In the genomic region with DNA sequence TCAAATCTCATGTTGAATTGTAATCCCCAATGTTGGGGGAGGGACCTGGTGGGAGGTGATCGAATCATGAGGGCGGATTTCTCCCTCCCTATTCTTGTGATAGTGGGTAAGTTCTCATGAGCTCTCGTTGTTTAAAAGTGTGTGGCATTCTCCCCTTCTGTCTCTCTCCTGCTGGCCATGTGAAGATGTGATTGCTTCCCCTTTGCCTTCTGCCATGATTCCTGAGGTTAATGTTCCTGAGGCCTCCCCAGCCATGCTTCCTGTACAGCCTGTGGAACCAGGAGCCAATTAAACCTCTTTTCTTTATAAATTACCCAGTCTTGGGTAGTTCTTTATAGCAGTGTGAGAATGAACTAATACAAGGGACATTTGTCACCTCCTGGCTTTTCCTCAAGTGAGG, we compare ENCODE assay signal across 7 cellular contexts. TPM values are rescaled to one million over a fixed set of nuclear protein-coding genes. Genes with fewer than 3 reads are reported as not detected.
DNase-seq lines count a peak whose midpoint lies in the region; ATAC-seq and TF ChIP-seq lines count a peak whose summit lies in the region.
"Not testable (repeated sequence)": the region's sequence is repeated elsewhere in the genome, so short reads cannot be mapped to it uniquely, and the experiment has no call there.

No MANE protein-coding gene starts in this region.

- not testable (repeated sequence) for BruUV-seq in HCT116 (replicated peaks; lab: Mats Ljungman, UMichigan)

- peaks cover 0 to 10% of the 10 kb centered on the region in 2 experiments; a peak in 2 of 4 replicates for H3K9me3 ChIP-seq in HCT116 (ENCODE audit: control insufficient read depth in 1 of 2, insufficient read depth in 1 of 2, low read depth in 1 of 2, low read length in 2 of 2)
- H3K9me3 ChIP-seq in heart left ventricle: peaks cover 0 to 26% (median 13%) of the 10 kb centered on the region in 12 donors
- H3K9me3 ChIP-seq in thyroid gland: not testable (repeated sequence)

- not testable (repeated sequence) for TF ChIP-seq RAD21 in HCT116 (IDR thresholded peaks at IDR 0.05; ENCODE audit: low read depth)

- H3K36me3 ChIP-seq in HCT116 (ENCODE audit: control insufficient read depth in 1 of 2, insufficient read depth in 2 of 2, low read length in 2 of 2): not testable (repeated sequence)
- H3K36me3 ChIP-seq in heart left ventricle: peaks cover 0 to 22% (median 15%) of the 10 kb centered on the region in 9 donors
- H3K36me3 ChIP-seq in thyroid gland: peaks cover 17 to 21% of the 10 kb centered on the region in 2 donors

- H3K4me3 ChIP-seq in HCT116 (replicated peaks in 1 of 2; ENCODE audit: low read depth in 1 of 2, low read length in 2 of 2); coronary artery; heart left ventricle; thyroid gland (replicated peaks in 1 of 3): not testable (repeated sequence)

- not testable (repeated sequence) for ATAC-seq in HCT116, heart left ventricle

- not testable (repeated sequence) for DNase-seq in HCT116 (ENCODE audit: low read depth, low spot score); activated naive CD8-positive, alpha-beta T cell treated with anti-CD3 and anti-CD28 coated beads for 36 hours; coronary artery (ENCODE audit: low spot score); mesothelial cell of epicardium (ENCODE audit: low spot score in 2 of 2, unreplicated experiment in 2 of 2); thyroid gland; type B pancreatic cell (ENCODE audit: extremely low spot score, unreplicated experiment)
- peak in 1 of 5 donors; percentile 4 for DNase-seq in heart left ventricle

- POLR2A ChIA-PET in HCT116 (lab: Charles Lee): not testable (repeated sequence)

- not testable (repeated sequence) for H3K9me2 ChIP-seq in HCT116 (ENCODE audit: insufficient read depth)

- not testable (repeated sequence) for H3K4me2 ChIP-seq in HCT116 (ENCODE audit: low read length)

- H3K27ac Mint-ChIP-seq in activated naive CD8-positive, alpha-beta T cell treated with anti-CD3 and anti-CD28 coated beads for 36 hours: peak overlapping the region; percentile 23
- H3K27ac Mint-ChIP-seq in mesothelial cell of epicardium (peak overlapping the region; percentile 88), type B pancreatic cell (peak overlapping the region; percentile 18)

- RAD21 ChIA-PET in HCT116 (lab: Charles Lee; ENCODE audit: low non-redundant PET in 1 of 2, low total read pairs in 2 of 2, uncharacterized antibody in 2 of 2, unreplicated experiment in 2 of 2): not testable (repeated sequence)

- CTCF ChIA-PET in HCT116 (lab: Charles Lee): not testable (repeated sequence)

- not testable (repeated sequence) for H3K27ac ChIP-seq in HCT116 (ENCODE audit: low read depth, low read length)
- H3K27ac ChIP-seq in coronary artery (peak overlapping the region; percentile 72 to 90), heart left ventricle (peak overlapping the region in 10 of 12 donors; percentile 18 to 73 (median 58)), thyroid gland (peak overlapping the region in 2 of 3 donors; percentile 59 to 67)

- H3K4me1 Mint-ChIP-seq in activated naive CD8-positive, alpha-beta T cell treated with anti-CD3 and anti-CD28 coated beads for 36 hours; mesothelial cell of epicardium; type B pancreatic cell (ENCODE audit: unreplicated experiment): not testable (repeated sequence)

- H3K27me3 ChIP-seq in HCT116 (ENCODE audit: insufficient read depth, low read length); heart left ventricle; thyroid gland: not testable (repeated sequence)

- not testable (repeated sequence) for H3K79me2 ChIP-seq in HCT116 (ENCODE audit: insufficient read depth, low read length)

- intact Hi-C loops in HCT116 (cut with micrococcal nuclease); heart left ventricle (cut with DNase I); thyroid gland (cut with DNase I): not testable (repeated sequence)

- peaks cover 26% of the 10 kb centered on the region for H3K9me3 Mint-ChIP-seq in activated naive CD8-positive, alpha-beta T cell treated with anti-CD3 and anti-CD28 coated beads for 36 hours
- peaks cover 18% of the 10 kb centered on the region for H3K9me3 Mint-ChIP-seq in mesothelial cell of epicardium
- H3K9me3 Mint-ChIP-seq in type B pancreatic cell: not testable (repeated sequence)

- not testable (repeated sequence) for TF ChIP-seq CTCF in HCT116 (IDR thresholded peaks at IDR 0.05 in 2 of 3, conservative IDR thresholded peaks at IDR 0.05 in 1 of 3; ENCODE audit: borderline replicate concordance in 1 of 3, insufficient read depth in 1 of 3, low read depth in 2 of 3, low read length in 2 of 3); coronary artery (IDR thresholded peaks at IDR 0.05); heart left ventricle (IDR thresholded peaks at IDR 0.05); mesothelial cell of epicardium (IDR thresholded peaks at IDR 0.05; ENCODE audit: unreplicated experiment); thyroid gland (IDR thresholded peaks at IDR 0.05); type B pancreatic cell (conservative IDR thresholded peaks at IDR 0.05)

- not testable (repeated sequence) for H2AFZ ChIP-seq in HCT116 (ENCODE audit: low read depth, low read length, poor library complexity, severe bottlenecking)

- not testable (repeated sequence) for H3K4me3 Mint-ChIP-seq in activated naive CD8-positive, alpha-beta T cell treated with anti-CD3 and anti-CD28 coated beads for 36 hours; mesothelial cell of epicardium; type B pancreatic cell

- not testable (repeated sequence) for TF ChIP-seq POLR2A in HCT116 (IDR thresholded peaks at IDR 0.05; ENCODE audit: borderline replicate concordance, extremely low read depth, insufficient read depth, insufficient read length); heart left ventricle (IDR thresholded peaks at IDR 0.05); thyroid gland (IDR thresholded peaks at IDR 0.05)

- not testable (repeated sequence) for H3K9ac ChIP-seq in HCT116 (ENCODE audit: low read length)

- not testable (repeated sequence) for H4K20me1 ChIP-seq in HCT116 (ENCODE audit: insufficient read depth)

- H3K27me3 Mint-ChIP-seq in activated naive CD8-positive, alpha-beta T cell treated with anti-CD3 and anti-CD28 coated beads for 36 hours; mesothelial cell of epicardium (ENCODE audit: low read depth); type B pancreatic cell: not testable (repeated sequence)

- 93 to 97% (median 95%) methylated on average over 3 of the region's 3 CpGs for WGBS in heart left ventricle, 4 donors
- WGBS in thyroid gland, 2 donors: 93 to 98% methylated on average over 3 of the region's 3 CpGs

- H3K4me1 ChIP-seq in HCT116 (ENCODE audit: control insufficient read depth in 1 of 2, insufficient read depth in 2 of 2, low read length in 2 of 2) (peaks cover 0 to 14% of the 10 kb centered on the region in 2 experiments; a peak in 1 of 4 replicates), heart left ventricle (peaks cover 3 to 23% (median 10%) of the 10 kb centered on the region in 12 donors), thyroid gland (peaks cover 9 to 15% of the 10 kb centered on the region in 2 donors)

- peaks cover 64% of the 10 kb centered on the region for H3K36me3 Mint-ChIP-seq in activated naive CD8-positive, alpha-beta T cell treated with anti-CD3 and anti-CD28 coated beads for 36 hours
- H3K36me3 Mint-ChIP-seq in mesothelial cell of epicardium (peaks cover 48% of the 10 kb centered on the region), type B pancreatic cell (peaks cover 20% of the 10 kb centered on the region)

TF ChIP-seq in HCT116, 20 proteins besides CTCF, POLR2A, EP300 and RAD21:
- peak; percentile 59; the same call in 1 of the 2 replicates for TF ChIP-seq CBX3 (IDR thresholded peaks at IDR 0.05; ENCODE audit: low read depth)
TF ChIP-seq in HCT116: peak in this region for 1; not testable (repeated sequence) for 19.

RNA-seq across cellular contexts. Expression of gene DHRS3, which starts 53.8 kb away (rescaled TPM):
- total RNA-seq in HCT116 (2021; ENCODE audit: unreplicated experiment): 87.0 TPM
- 91.6 and 92.2 TPM in 2 replicates for polyA plus RNA-seq in HCT116 (2012)
- 100 to 1,000 TPM; 163 to 167 TPM for total RNA-seq in activated naive CD8-positive, alpha-beta T cell treated with anti-CD3 and anti-CD28 coated beads for 36 hours
- total RNA-seq in heart left ventricle: 10 to 100 TPM; 28.6 to 84.0 (median 59.9) TPM
- polyA plus RNA-seq in heart left ventricle: 100 to 1,000 TPM in 1 of 2 donors, 10 to 100 TPM in 1; 39.7 to 102 TPM
- total RNA-seq in mesothelial cell of epicardium: 1,067 to 1,086 TPM (median 1,071 TPM) in 3 replicates
- total RNA-seq in thyroid gland: 100 to 1,000 TPM; 181 to 304 (median 268) TPM
- total RNA-seq in type B pancreatic cell (ENCODE audit: low replicate concordance): 143 and 276 TPM in 2 replicates

Comparison
In these comparisons a context has a peak if more than half of its experiments do, and no peak if none do; other contexts are left out.
1. H3K27ac Mint-ChIP-seq: peak in every context shown above with its lines; median percentile 88 in mesothelial cell of epicardium; 23 in activated naive CD8-positive, alpha-beta T cell treated with anti-CD3 and anti-CD28 coated beads for 36 hours; 18 in type B pancreatic cell.